ENCODE assay signal across 8 cellular contexts in genomic region chr11:78188012-78188808, GRCh38. TPM values are rescaled to one million over a fixed set of nuclear protein-coding genes. Genes with fewer than 3 reads are reported as not detected.
A peak's percentile ranks its signal among the peaks of the same experiment; 100 is the strongest.
DNase-seq lines count a peak whose midpoint lies in the region; ATAC-seq and TF ChIP-seq lines count a peak whose summit lies in the region.

TSS of gene KCTD21 (minus strand) at chr11:78188626. CDS start at chr11:78174554, 14,072 bp downstream.

- peak within 1 kb of the TSS; percentile 87 to 96 for H3K4me3 ChIP-seq in left lung

- TF ChIP-seq CTCF in left lung (IDR thresholded peaks at IDR 0.05), result no peak

- peak within 1 kb of the TSS; percentile 76 to 83 for H3K27ac ChIP-seq in left lung

- H3K4me1 Mint-ChIP-seq in dendritic cell treated with granulocyte-macrophage colony-stimulating factor and Interleukin-4, amounts not matched to agents 40 ng/mL and 50 ng/mL, for 4 days (ENCODE audit: low read depth), result peaks cover 59% of the 10 kb centered on the region

- no peaks in the 10 kb centered on the region for H3K9me3 ChIP-seq in left lung

- no peaks in the 10 kb centered on the region for H3K9me3 Mint-ChIP-seq in dendritic cell treated with granulocyte-macrophage colony-stimulating factor and Interleukin-4, amounts not matched to agents 40 ng/mL and 50 ng/mL, for 4 days

- H3K4me3 Mint-ChIP-seq in dendritic cell treated with granulocyte-macrophage colony-stimulating factor and Interleukin-4, amounts not matched to agents 40 ng/mL and 50 ng/mL, for 4 days, result peak within 1 kb of the TSS; percentile 97

- peaks cover 9 to 52% of the 10 kb centered on the region in 2 donors for H3K4me1 ChIP-seq in left lung

- H3K36me3 Mint-ChIP-seq in dendritic cell treated with granulocyte-macrophage colony-stimulating factor and Interleukin-4, amounts not matched to agents 40 ng/mL and 50 ng/mL, for 4 days (ENCODE audit: low read depth), result peaks cover 27% of the 10 kb centered on the region

- H3K27ac Mint-ChIP-seq in dendritic cell treated with granulocyte-macrophage colony-stimulating factor and Interleukin-4, amounts not matched to agents 40 ng/mL and 50 ng/mL, for 4 days, result peak within 1 kb of the TSS; percentile 93

- DNase-seq in CD1c-positive myeloid dendritic cell (ENCODE audit: extremely low spot score) (peak; percentile 97), NCI-H748 treated with DMSO at 0.1 percent for 48 hours (lab: John Stamatoyannopoulos, UW) (peak; percentile 84), left lung (peak; percentile 99 to 100)
- peak; percentile 84 to 88 for DNase-seq in activated CD4-positive, alpha-beta T cell treated with anti-CD3 and anti-CD28 coated beads, Interleukin-2, amount 50 U/mL, for 24 hours (ENCODE audit: low read depth in 1 of 2, low spot score in 1 of 2)
- peak; percentile 87 for DNase-seq in stimulated activated CD4-positive, alpha-beta T cell treated with anti-CD3 and anti-CD28 coated beads, Interleukin-2, amount 100 ng/mL, for 4 hours (ENCODE audit: low read depth)

- intact Hi-C loops in dendritic cell treated with granulocyte-macrophage colony-stimulating factor and Interleukin-4, amounts not matched to agents 40 ng/mL and 50 ng/mL, for 4 days (cut with micrococcal nuclease), result loop anchor here (2.0 kb wide), 1 partner anchor 49 kb away; the partner anchor contains the start of gene ALG8
- intact Hi-C loops in left lung (cut with DNase I), result no loop called here

- no peaks in the 10 kb centered on the region for H3K27me3 Mint-ChIP-seq in dendritic cell treated with granulocyte-macrophage colony-stimulating factor and Interleukin-4, amounts not matched to agents 40 ng/mL and 50 ng/mL, for 4 days

- H3K27me3 ChIP-seq in left lung, result no peaks in the 10 kb centered on the region

- H3K36me3 ChIP-seq in left lung, result no peaks in the 10 kb centered on the region

- ATAC-seq in GM19397 (IDR thresholded peaks at IDR 0.05; ENCODE audit: unreplicated experiment), result peak; percentile 97
- ATAC-seq in HG03565 (IDR thresholded peaks at IDR 0.05; ENCODE audit: unreplicated experiment), result peak; percentile 92
- ATAC-seq in left lung, result peak; percentile 97

RNA-seq across cellular contexts. Expression of gene KCTD21, which starts in this region (rescaled TPM):
- 10 to 100 TPM; 11.8 to 12.0 TPM for total RNA-seq in left lung

Comparison
In these comparisons a context has a peak if more than half of its experiments do, and no peak if none do; other contexts are left out.
1. Peak in every context shown above with its lines: DNase-seq, ATAC-seq, H3K4me3 ChIP-seq and H3K27ac ChIP-seq.